In the genomic region with DNA sequence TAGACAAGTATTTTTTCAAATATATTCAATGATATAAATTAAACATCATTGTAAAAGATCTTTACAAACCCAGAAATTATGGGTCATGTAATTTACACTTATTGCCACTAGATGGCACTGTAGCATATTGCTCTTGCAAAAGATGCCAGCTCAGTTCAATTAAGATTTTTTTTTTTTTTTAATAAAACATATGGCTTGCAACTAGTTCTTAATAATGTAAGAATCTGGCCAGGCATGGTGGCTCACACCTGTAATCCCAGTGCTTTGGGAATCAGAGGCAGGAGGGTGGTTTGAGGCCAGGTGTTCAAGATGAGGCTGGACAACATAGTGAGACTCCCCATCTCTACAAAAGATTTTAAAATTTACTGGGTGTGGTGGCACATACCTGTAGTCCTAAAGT, we compare ENCODE assay signal across 1 cellular context.
TF ChIP-seq lines count a peak whose summit lies in the region.

No MANE protein-coding gene starts in this region.

TF ChIP-seq in IMR-90, 13 proteins besides CTCF, POLR2A, EP300 and RAD21 (continued from another document):
- TF ChIP-seq MAFK (IDR thresholded peaks at IDR 0.05; ENCODE audit: low read depth, low read length) = peak; percentile 44; the same call in 1 of the 2 replicates
- peak; percentile 77 for TF ChIP-seq SMC3 (IDR thresholded peaks at IDR 0.05; ENCODE audit: low read depth, low read length)
- TF ChIP-seq CEBPB (IDR thresholded peaks at IDR 0.05; ENCODE audit: low read depth, low read length) = no peak
